17 cellular contexts compared by ENCODE assay signal in the genomic region with DNA sequence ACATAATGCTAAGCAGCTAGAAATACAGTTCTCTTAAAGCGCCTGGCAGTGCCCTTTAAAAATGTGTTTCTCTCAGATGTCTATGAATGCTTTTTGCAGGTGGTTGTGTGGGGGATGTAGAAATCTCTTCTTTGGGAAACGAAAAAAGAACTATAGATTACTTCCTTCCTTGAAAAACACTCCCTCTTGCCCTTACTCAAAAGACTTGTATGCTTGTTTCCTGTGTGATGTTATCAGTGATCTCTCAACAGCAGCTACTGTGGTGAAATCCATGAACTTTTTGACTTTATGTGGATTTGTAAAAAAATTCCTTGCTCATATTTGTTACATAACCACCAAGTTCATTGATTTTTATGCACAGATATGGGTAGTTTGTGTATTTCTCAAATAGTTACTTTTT.
"Had no signal": no experiment of that assay in that cellular context is flagged by ENCODE, and none has a peak within 500 bp of the region (broad histone marks: within the 10 kb centered on the region; RNA-seq: fewer than 3 reads in every experiment).

No MANE protein-coding gene starts in this region.

- H3K9me3 ChIP-seq: esophagus muscularis mucosa, ovary, psoas muscle, right lobe of liver, thoracic aorta had no signal

- H3K4me1 ChIP-seq: esophagus muscularis mucosa, psoas muscle, right lobe of liver had no signal

- DNase-seq: activated CD4-positive, alpha-beta T cell treated with anti-CD3 and anti-CD28 coated beads for 36 hours; activated CD4-positive, alpha-beta T cell treated with anti-CD3 and anti-CD28 coated beads, Interleukin-2, amount 50 U/mL, for 48 hours; activated T-cell treated with anti-CD3 and anti-CD28 coated beads for 4 hours; cerebellar nuclear complex; cortex of kidney; effector CD8-positive, alpha-beta T cell; mesenchymal stem cell; naive thymus-derived CD4-positive, alpha-beta T cell; ovary; psoas muscle; right lobe of liver; stimulated activated naive B cell treated with anti-CD40 and anti-IgM and Interleukin-4, amounts not matched to agents 10 μg/mL and 1 μg/mL and 100 μg/mL, for 72 hours; T-helper 2 cell had no signal

- H3K27me3 ChIP-seq: esophagus muscularis mucosa, ovary, right lobe of liver had no signal

- H3K4me1 Mint-ChIP-seq: activated CD4-positive, alpha-beta T cell treated with anti-CD3 and anti-CD28 coated beads for 36 hours; naive thymus-derived CD4-positive, alpha-beta T cell; stimulated activated naive B cell treated with anti-CD40 and anti-IgM and Interleukin-4, amounts not matched to agents 10 μg/mL and 1 μg/mL and 100 μg/mL, for 72 hours had no signal

- H3K36me3 ChIP-seq: esophagus muscularis mucosa, ovary, right lobe of liver, thoracic aorta had no signal

- H3K27me3 Mint-ChIP-seq: activated CD4-positive, alpha-beta T cell treated with anti-CD3 and anti-CD28 coated beads for 36 hours; activated naive CD8-positive, alpha-beta T cell; naive thymus-derived CD4-positive, alpha-beta T cell; stimulated activated naive B cell treated with anti-CD40 and anti-IgM and Interleukin-4, amounts not matched to agents 10 μg/mL and 1 μg/mL and 100 μg/mL, for 72 hours had no signal

- H3K4me3 Mint-ChIP-seq: activated CD4-positive, alpha-beta T cell treated with anti-CD3 and anti-CD28 coated beads for 36 hours; activated naive CD8-positive, alpha-beta T cell; naive thymus-derived CD4-positive, alpha-beta T cell; stimulated activated naive B cell treated with anti-CD40 and anti-IgM and Interleukin-4, amounts not matched to agents 10 μg/mL and 1 μg/mL and 100 μg/mL, for 72 hours; WTC11 had no signal

- H3K27ac ChIP-seq: esophagus muscularis mucosa, ovary, psoas muscle, right lobe of liver, thoracic aorta had no signal

- H3K4me3 ChIP-seq: esophagus muscularis mucosa, ovary, psoas muscle, right lobe of liver, thoracic aorta had no signal

- H3K27ac Mint-ChIP-seq: activated CD4-positive, alpha-beta T cell treated with anti-CD3 and anti-CD28 coated beads for 36 hours; activated naive CD8-positive, alpha-beta T cell; naive thymus-derived CD4-positive, alpha-beta T cell; stimulated activated naive B cell treated with anti-CD40 and anti-IgM and Interleukin-4, amounts not matched to agents 10 μg/mL and 1 μg/mL and 100 μg/mL, for 72 hours; WTC11 had no signal

- H3K36me3 Mint-ChIP-seq: activated naive CD8-positive, alpha-beta T cell; naive thymus-derived CD4-positive, alpha-beta T cell; stimulated activated naive B cell treated with anti-CD40 and anti-IgM and Interleukin-4, amounts not matched to agents 10 μg/mL and 1 μg/mL and 100 μg/mL, for 72 hours had no signal

- ATAC-seq: activated CD4-positive, alpha-beta T cell treated with anti-CD3 and anti-CD28 coated beads for 36 hours; naive thymus-derived CD4-positive, alpha-beta T cell; psoas muscle; right lobe of liver; stimulated activated naive B cell treated with anti-CD40 and anti-IgM and Interleukin-4, amounts not matched to agents 10 μg/mL and 1 μg/mL and 100 μg/mL, for 72 hours; WTC11 had no signal
